ENCODE assay signal across 9 cellular contexts in the genomic region with DNA sequence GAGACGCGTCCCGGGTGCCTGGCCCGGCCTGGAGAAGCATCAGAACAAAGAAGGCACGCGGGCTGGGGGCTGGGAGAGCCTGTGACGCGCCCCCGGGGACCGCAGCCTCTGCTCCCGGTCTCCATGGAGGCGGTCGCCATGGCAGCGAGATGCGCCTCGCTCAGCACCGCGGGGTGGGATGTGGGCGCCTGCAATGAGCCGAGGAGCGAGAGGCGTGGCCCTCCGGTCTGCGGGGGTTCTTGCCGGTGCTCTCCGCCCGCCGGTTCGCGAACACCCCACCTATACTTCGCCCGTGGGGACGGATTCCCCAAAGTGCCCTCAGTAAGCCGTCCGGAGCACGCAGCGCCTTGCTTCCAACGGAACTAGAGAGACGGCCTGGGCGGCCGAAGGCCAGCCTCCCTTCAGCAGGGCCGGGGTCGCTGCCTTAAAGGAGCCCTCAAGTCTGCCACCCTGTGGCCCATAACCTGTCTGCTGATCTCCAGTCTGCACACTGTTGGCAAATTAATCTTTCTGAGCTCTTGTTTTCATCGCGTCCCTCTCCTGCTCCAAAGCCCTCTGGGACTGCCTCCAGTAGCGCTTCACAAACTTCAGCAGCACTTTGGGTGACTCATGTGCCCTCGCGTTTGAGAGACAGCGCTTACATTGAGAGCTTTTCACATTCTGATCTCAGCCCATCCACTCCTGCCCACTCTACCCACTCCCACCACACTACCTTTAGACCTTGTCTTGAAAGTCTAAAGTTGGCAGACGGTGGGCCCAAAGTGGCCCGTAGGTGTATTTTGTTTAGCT. TPM values are rescaled to one million over a fixed set of nuclear protein-coding genes. Genes with fewer than 3 reads are reported as not detected.
A peak's percentile ranks its signal among the peaks of the same experiment; 100 is the strongest.
DNase-seq lines count a peak whose midpoint lies in the region; ATAC-seq and TF ChIP-seq lines count a peak whose summit lies in the region.
"Had no signal": no experiment of that assay in that cellular context is flagged by ENCODE, and none has a peak within 500 bp of the region (broad histone marks: within the 10 kb centered on the region; RNA-seq: fewer than 3 reads in every experiment).

No MANE protein-coding gene starts in this region.

- peaks cover 0 to 17% (median 0%) of the 10 kb centered on the region in 11 experiments; a peak in 3 of 22 replicates for H3K36me3 ChIP-seq in BLaER1 treated with 17β-estradiol and CSF1 and Interleukin-3, amounts not matched to agents 10 nM and 100 nM
- H3K36me3 ChIP-seq in mucosa of descending colon (ENCODE audit: low read depth), result no peaks in the 10 kb centered on the region

- H3K4me2 ChIP-seq in BLaER1 treated with 17β-estradiol and CSF1 and Interleukin-3, amounts not matched to agents 10 nM and 100 nM, result peak overlapping the region; percentile 77 to 100 (median 96)

- peaks cover 9% of the 10 kb centered on the region for H3K4me1 Mint-ChIP-seq in endothelial cell (ENCODE audit: unreplicated experiment)

- peaks cover 4% of the 10 kb centered on the region for H3K36me3 Mint-ChIP-seq in endothelial cell (ENCODE audit: low read depth, unreplicated experiment)

- peak; percentile 35 for ATAC-seq in GM19328 (IDR thresholded peaks at IDR 0.05; ENCODE audit: unreplicated experiment)
- ATAC-seq in mucosa of descending colon, result peak; percentile 56

- peak overlapping the region; percentile 76 to 98 (median 96) for H3K27ac ChIP-seq in BLaER1 treated with 17β-estradiol and CSF1 and Interleukin-3, amounts not matched to agents 10 nM and 100 nM
- peak overlapping the region; percentile 72 for H3K27ac ChIP-seq in HL-60 (replicated peaks)

- H3K27me3 ChIP-seq in BLaER1 treated with 17β-estradiol and CSF1 and Interleukin-3, amounts not matched to agents 10 nM and 100 nM, result no peaks in the 10 kb centered on the region
- H3K27me3 ChIP-seq in HL-60 (ENCODE audit: insufficient read depth, poor library complexity, severe bottlenecking), result no peaks in the 10 kb centered on the region

- H3K9me3 ChIP-seq in BLaER1 treated with 17β-estradiol and CSF1 and Interleukin-3, amounts not matched to agents 10 nM and 100 nM (replicated peaks in 1 of 11), result peaks cover 0 to 6% (median 0%) of the 10 kb centered on the region in 11 experiments; a peak in 4 of 22 replicates
- H3K9me3 ChIP-seq in mucosa of descending colon, result no peaks in the 10 kb centered on the region

- intact Hi-C loops in mucosa of descending colon (cut with DNase I, micrococcal nuclease), result no loop called here

- peak overlapping the region; percentile 88 for H3K4me3 Mint-ChIP-seq in endothelial cell (ENCODE audit: unreplicated experiment)

- no peaks in the 10 kb centered on the region for H3K9me3 Mint-ChIP-seq in endothelial cell (ENCODE audit: unreplicated experiment)

- DNase-seq in HL-60 (ENCODE audit: low read depth in 1 of 2, low spot score in 1 of 2) (peak in 1 of 2 experiments; percentile 68), NOMO-1 treated with dmso at 0.1 percent for 144 hours (lab: John Stamatoyannopoulos, UW; ENCODE audit: unreplicated experiment) (peak; percentile 73), endothelial cell (ENCODE audit: low spot score) (peak; percentile 80), mucosa of descending colon (peak; percentile 79 to 89 (median 84))
- DNase-seq in activated CD8-positive, alpha-beta memory T cell treated with anti-CD3 and anti-CD28 coated beads, Interleukin-2, amount 50 U/mL, for 24 hours (ENCODE audit: extremely low read depth), result peak; percentile 55
- DNase-seq in stimulated activated CD8-positive, alpha-beta memory T cell treated with anti-CD3 and anti-CD28 coated beads, Interleukin-2, amount 100 ng/mL, for 48 hours (ENCODE audit: low read depth in 2 of 2), result peak; percentile 66 to 71

- H3K4me1 ChIP-seq in BLaER1 treated with 17β-estradiol and CSF1 and Interleukin-3, amounts not matched to agents 10 nM and 100 nM, result peaks cover 55 to 72% (median 64%) of the 10 kb centered on the region in 10 experiments
- H3K4me1 ChIP-seq in mucosa of descending colon (ENCODE audit: low read depth), result peaks cover 14% of the 10 kb centered on the region

- peaks cover 0 to 39% (median 22%) of the 10 kb centered on the region in 11 experiments; a peak in 12 of 22 replicates for H4K20me1 ChIP-seq in BLaER1 treated with 17β-estradiol and CSF1 and Interleukin-3, amounts not matched to agents 10 nM and 100 nM

- peak; percentile 5 for TF ChIP-seq CTCF in HL-60 (IDR thresholded peaks at IDR 0.05; ENCODE audit: insufficient read depth, low read length)
- peak; percentile 56 for TF ChIP-seq CTCF in endothelial cell (IDR thresholded peaks at IDR 0.05; ENCODE audit: unreplicated experiment)
- TF ChIP-seq CTCF in mucosa of descending colon (IDR thresholded peaks at IDR 0.05), result peak; percentile 19

- peak overlapping the region; percentile 89 for H3K27ac Mint-ChIP-seq in endothelial cell (ENCODE audit: unreplicated experiment)

- peak overlapping the region; percentile 84 to 95 (median 91) for H3K9ac ChIP-seq in BLaER1 treated with 17β-estradiol and CSF1 and Interleukin-3, amounts not matched to agents 10 nM and 100 nM

- H3K4me3 ChIP-seq in BLaER1 treated with 17β-estradiol and CSF1 and Interleukin-3, amounts not matched to agents 10 nM and 100 nM, result peak overlapping the region; percentile 77 to 97 (median 86)
- H3K4me3 ChIP-seq in HL-60 (replicated peaks; ENCODE audit: insufficient read depth, low read length) (peak overlapping the region; percentile 99), mucosa of descending colon (peak overlapping the region; percentile 37)

- peaks cover 14% of the 10 kb centered on the region for H3K27me3 Mint-ChIP-seq in endothelial cell (ENCODE audit: unreplicated experiment)

RNA-seq across cellular contexts. Expression of a gene that starts 1.0 kb away (rescaled TPM):
- total RNA-seq in endothelial cell (ENCODE audit: unreplicated experiment) (18.0 TPM), mucosa of descending colon (10 to 100 TPM; 14.5 to 69.6 (median 26.5) TPM)

RNA-seq across cellular contexts. Expression of a gene that starts 12.7 kb away (rescaled TPM):
- total RNA-seq in endothelial cell (ENCODE audit: unreplicated experiment), result 0.23 TPM
- under 1 TPM in 1 of 3 donors, not detected in 2; 0.19 TPM for total RNA-seq in mucosa of descending colon

RNA-seq across cellular contexts. Expression of a gene that starts 18.0 kb away (rescaled TPM):
- total RNA-seq in endothelial cell (ENCODE audit: unreplicated experiment), result 57.9 TPM
- total RNA-seq in mucosa of descending colon, result 100 to 1,000 TPM in 1 of 3 donors, 10 to 100 TPM in 2; 71.7 to 114 (median 75.0) TPM

RNA-seq across cellular contexts. Expression of a gene that starts 27.6 kb away (rescaled TPM):
- total RNA-seq in endothelial cell (ENCODE audit: unreplicated experiment) (10.4 TPM), mucosa of descending colon (10 to 100 TPM; 12.2 to 52.0 (median 38.4) TPM)

RNA-seq across cellular contexts. Expression of a gene that starts 36.1 kb away (rescaled TPM):
- total RNA-seq in endothelial cell (ENCODE audit: unreplicated experiment), result 12.7 TPM
- total RNA-seq in mucosa of descending colon, result 1 to 10 TPM; 1.2 to 5.9 (median 3.4) TPM
- total RNA-seq: T-helper 2 cell treated with Interferon-gamma antibody and Interleukin-4, amounts not matched to agents 100 ng/mL and 5 ng/mL, for 36 hours had no signal

Comparison
In these comparisons a context has a peak if more than half of its experiments do, and no peak if none do; other contexts are left out.
1. H3K4me3 ChIP-seq: peak in every context shown above with its lines; median percentile 99 in HL-60; 86 in BLaER1 treated with 17β-estradiol and CSF1 and Interleukin-3, amounts not matched to agents 10 nM and 100 nM; 37 in mucosa of descending colon.
2. CTCF ChIP-seq: peak in every context shown above with its lines; median percentile 56 in endothelial cell; 19 in mucosa of descending colon; 5 in HL-60.